In the genomic region with DNA sequence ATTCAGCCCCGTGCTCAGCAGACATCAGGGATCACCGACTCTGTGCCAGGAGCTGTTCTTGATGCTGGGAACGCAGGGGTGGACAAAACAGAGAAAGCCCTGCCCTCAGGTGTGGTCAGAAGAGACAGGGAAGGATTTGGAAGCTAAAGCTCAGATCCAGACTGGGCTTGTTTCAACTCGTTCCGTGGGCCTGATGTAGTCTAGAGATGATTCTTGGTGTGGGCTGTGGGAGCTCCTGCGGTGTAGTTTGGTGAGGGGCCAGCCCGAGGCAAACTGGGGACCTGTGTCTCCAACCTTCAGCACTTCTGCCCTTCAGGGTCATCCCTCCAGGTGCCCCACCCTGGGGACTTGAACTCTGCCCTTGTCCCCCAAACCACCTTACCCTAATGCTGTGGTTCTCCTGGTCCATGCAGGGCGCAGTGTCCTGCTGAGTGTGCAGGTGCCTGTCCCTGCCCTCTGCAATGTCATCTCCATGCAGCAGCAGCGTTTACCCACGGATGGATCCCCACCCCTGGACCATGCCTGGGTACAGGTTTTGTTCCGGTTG, we compare ENCODE assay signal across 25 cellular contexts. TPM values are rescaled to one million over a fixed set of nuclear protein-coding genes. Genes with fewer than 3 reads are reported as not detected.
DNase-seq lines count a peak whose midpoint lies in the region; ATAC-seq, FAIRE-seq and TF ChIP-seq lines count a peak whose summit lies in the region.
"Had no signal": no experiment of that assay in that cellular context is flagged by ENCODE, and none has a peak within 500 bp of the region (broad histone marks: within the 10 kb centered on the region; RNA-seq: fewer than 3 reads in every experiment).

No MANE protein-coding gene starts in this region.

- H3K4me1 Mint-ChIP-seq in activated naive CD4-positive, alpha-beta T cell treated with anti-CD3 and anti-CD28 coated beads, Interleukin-2, amount 50 U/mL, for 24 hours: peaks cover 68% of the 10 kb centered on the region
- peaks cover 43% of the 10 kb centered on the region for H3K4me1 Mint-ChIP-seq in activated naive CD4-positive, alpha-beta T cell treated with anti-CD3 and anti-CD28 coated beads, Interleukin-2, amount 10 ng/mL, durations not matched to agents 7 days and 5 days
- peaks cover 40% of the 10 kb centered on the region for H3K4me1 Mint-ChIP-seq in central memory CD8-positive, alpha-beta T cell
- no peaks in the 10 kb centered on the region for H3K4me1 Mint-ChIP-seq in Calu3 (ENCODE audit: low read depth, unreplicated experiment)

- TF ChIP-seq CTCF in D721Med (IDR thresholded peaks at IDR 0.05; ENCODE audit: insufficient read depth, missing control alignments) (no peak), Calu3 (IDR thresholded peaks at IDR 0.05; ENCODE audit: unreplicated experiment) (no peak)

- no peaks in the 10 kb centered on the region for H3K36me3 Mint-ChIP-seq in activated naive CD4-positive, alpha-beta T cell treated with anti-CD3 and anti-CD28 coated beads, Interleukin-2, amount 50 U/mL, for 24 hours
- H3K36me3 Mint-ChIP-seq in activated naive CD4-positive, alpha-beta T cell treated with anti-CD3 and anti-CD28 coated beads, Interleukin-2, amount 10 ng/mL, durations not matched to agents 7 days and 5 days: no peaks in the 10 kb centered on the region
- H3K36me3 Mint-ChIP-seq in central memory CD8-positive, alpha-beta T cell (ENCODE audit: insufficient read depth): no peaks in the 10 kb centered on the region
- H3K36me3 Mint-ChIP-seq in Calu3 (ENCODE audit: insufficient read depth, unreplicated experiment): no peaks in the 10 kb centered on the region
- H3K36me3 Mint-ChIP-seq: activated CD4-positive, alpha-beta memory T cell treated with anti-CD3 and anti-CD28 coated beads for 36 hours had no signal

- peak overlapping the region; percentile 35 for H3K27ac Mint-ChIP-seq in activated naive CD4-positive, alpha-beta T cell treated with anti-CD3 and anti-CD28 coated beads, Interleukin-2, amount 50 U/mL, for 24 hours
- H3K27ac Mint-ChIP-seq in activated naive CD4-positive, alpha-beta T cell treated with anti-CD3 and anti-CD28 coated beads, Interleukin-2, amount 10 ng/mL, durations not matched to agents 7 days and 5 days: no peak overlapping the region
- H3K27ac Mint-ChIP-seq in central memory CD8-positive, alpha-beta T cell (ENCODE audit: low read depth): no peak overlapping the region
- H3K27ac Mint-ChIP-seq in Calu3 (ENCODE audit: unreplicated experiment): no peak overlapping the region
- H3K27ac Mint-ChIP-seq: activated T-cell treated with anti-CD3 and anti-CD28 coated beads, Interleukin-2, amount 50 U/mL, for 24 hours had no signal

- intact Hi-C loops in posterior vena cava (cut with DNase I) (no loop called here), Calu3 (cut with micrococcal nuclease; ENCODE audit: unreplicated experiment) (no loop called here)

- ATAC-seq in central memory CD8-positive, alpha-beta T cell (replicated peaks; ENCODE audit: extremely low read depth, poor library complexity, severe bottlenecking): no peak
- ATAC-seq: activated CD4-positive, CD25-positive, alpha-beta regulatory T cell treated with anti-CD3 and anti-CD28 coated beads, Interleukin-2, amount 50 U/mL, for 24 hours; HCT116; heart left ventricle; HepG2; left cardiac atrium had no signal

- H3K36me3 ChIP-seq in KOPT-K1 (ENCODE audit: insufficient read depth, low read length): no peaks in the 10 kb centered on the region
- H3K36me3 ChIP-seq: ascending aorta, heart left ventricle, upper lobe of left lung had no signal

- H3K9me3 Mint-ChIP-seq in activated naive CD4-positive, alpha-beta T cell treated with anti-CD3 and anti-CD28 coated beads, Interleukin-2, amount 50 U/mL, for 24 hours: no peaks in the 10 kb centered on the region
- no peaks in the 10 kb centered on the region for H3K9me3 Mint-ChIP-seq in activated naive CD4-positive, alpha-beta T cell treated with anti-CD3 and anti-CD28 coated beads, Interleukin-2, amount 10 ng/mL, durations not matched to agents 7 days and 5 days
- no peaks in the 10 kb centered on the region for H3K9me3 Mint-ChIP-seq in central memory CD8-positive, alpha-beta T cell
- no peaks in the 10 kb centered on the region for H3K9me3 Mint-ChIP-seq in Calu3 (ENCODE audit: low read depth, unreplicated experiment)
- H3K9me3 Mint-ChIP-seq: activated CD4-positive, alpha-beta memory T cell treated with anti-CD3 and anti-CD28 coated beads for 36 hours; activated T-cell treated with anti-CD3 and anti-CD28 coated beads, Interleukin-2, amount 50 U/mL, for 24 hours had no signal

- DNase-seq in activated naive CD4-positive, alpha-beta T cell treated with anti-CD3 and anti-CD28 coated beads, Interleukin-2, amount 10 ng/mL, durations not matched to agents 7 days and 5 days: no peak
- DNase-seq in central memory CD8-positive, alpha-beta T cell (ENCODE audit: low spot score in 2 of 2): no peak
- peak; percentile 59 for DNase-seq in posterior vena cava (ENCODE audit: low spot score)
- DNase-seq in caudate nucleus (lab: John Stamatoyannopoulos, UW): no peak
- DNase-seq in D721Med (ENCODE audit: insufficient read length, low spot score): no peak
- DNase-seq in Calu3: no peak
- DNase-seq: activated CD4-positive, alpha-beta memory T cell treated with anti-CD3 and anti-CD28 coated beads for 36 hours; activated naive CD4-positive, alpha-beta T cell treated with Interleukin-2 at 50 U/mL for 16 hours; activated T-cell treated with anti-CD3 and anti-CD28 coated beads, Interleukin-2, amount 50 U/mL, for 24 hours; cerebellar nuclear complex; EL; heart left ventricle; left cardiac atrium; NCI-H2081; NCI-H446 treated with DMSO at 0.1 percent for 48 hours; SIG-M5; upper lobe of left lung had no signal

- no peaks in the 10 kb centered on the region for H3K27me3 Mint-ChIP-seq in activated naive CD4-positive, alpha-beta T cell treated with anti-CD3 and anti-CD28 coated beads, Interleukin-2, amount 50 U/mL, for 24 hours
- peaks cover 6% of the 10 kb centered on the region for H3K27me3 Mint-ChIP-seq in activated naive CD4-positive, alpha-beta T cell treated with anti-CD3 and anti-CD28 coated beads, Interleukin-2, amount 10 ng/mL, durations not matched to agents 7 days and 5 days
- H3K27me3 Mint-ChIP-seq in central memory CD8-positive, alpha-beta T cell: no peaks in the 10 kb centered on the region
- peaks cover 10% of the 10 kb centered on the region for H3K27me3 Mint-ChIP-seq in Calu3 (ENCODE audit: unreplicated experiment)
- H3K27me3 Mint-ChIP-seq: activated CD4-positive, alpha-beta memory T cell treated with anti-CD3 and anti-CD28 coated beads for 36 hours; activated T-cell treated with anti-CD3 and anti-CD28 coated beads, Interleukin-2, amount 50 U/mL, for 24 hours had no signal

- FAIRE-seq in D721Med (lab: Jason Lieb, UNC): no peak
- FAIRE-seq: HepG2 had no signal

- no TSS peak for BruUV-seq in Calu3 (replicated peaks; lab: Mats Ljungman, UMichigan)

- no peaks in the 10 kb centered on the region for H3K9me3 ChIP-seq in KOPT-K1 (ENCODE audit: insufficient read depth, low read length, poor library complexity, severe bottlenecking)
- H3K9me3 ChIP-seq: ascending aorta, upper lobe of left lung had no signal

- no peak overlapping the region for H3K4me3 Mint-ChIP-seq in activated naive CD4-positive, alpha-beta T cell treated with anti-CD3 and anti-CD28 coated beads, Interleukin-2, amount 50 U/mL, for 24 hours
- no peak overlapping the region for H3K4me3 Mint-ChIP-seq in activated naive CD4-positive, alpha-beta T cell treated with anti-CD3 and anti-CD28 coated beads, Interleukin-2, amount 10 ng/mL, durations not matched to agents 7 days and 5 days
- H3K4me3 Mint-ChIP-seq in central memory CD8-positive, alpha-beta T cell: peak overlapping the region; percentile 51
- H3K4me3 Mint-ChIP-seq in Calu3 (ENCODE audit: low read depth, unreplicated experiment): no peak overlapping the region
- H3K4me3 Mint-ChIP-seq: activated CD4-positive, alpha-beta memory T cell treated with anti-CD3 and anti-CD28 coated beads for 36 hours; activated T-cell treated with anti-CD3 and anti-CD28 coated beads, Interleukin-2, amount 50 U/mL, for 24 hours had no signal

- CTCF ChIA-PET in activated naive CD4-positive, alpha-beta T cell treated with anti-CD3 and anti-CD28 coated beads, Interleukin-2, amount 10 ng/mL, durations not matched to agents 7 days and 5 days (lab: Charles Lee): interaction anchor here (0.6 to 1.4 kb wide), 5 partner anchors 9 to 199 kb away, joined by 3 to 6 read pairs (median 4); no protein-coding TSS in a partner anchor
- CTCF ChIA-PET in Calu3 (lab: Charles Lee): no interaction called here

- H3K27ac ChIP-seq in KOPT-K1 (ENCODE audit: low read depth, low read length, poor library complexity, severe bottlenecking) (peak overlapping the region; percentile 38), caudate nucleus (ENCODE audit: low read depth, low read length) (no peak overlapping the region)
- H3K27ac ChIP-seq: ascending aorta, heart left ventricle, HL-60, upper lobe of left lung had no signal

RNA-seq across cellular contexts. Expression of gene ABCG1, which starts 17.3 kb away (rescaled TPM):
- 10 to 100 TPM; 11.8 to 12.4 TPM for total RNA-seq in posterior vena cava
- total RNA-seq in Calu3 (2022): 0.19 and 0.29 TPM in 2 replicates
- total RNA-seq: epithelial cell of proximal tubule, HepG2 had no signal
